Comparison of ENCODE assay signal across 20 cellular contexts in genomic region chr13:45439000-45439399, GRCh38. TPM values are rescaled to one million over a fixed set of nuclear protein-coding genes. Genes with fewer than 3 reads are reported as not detected.
DNase-seq lines count a peak whose midpoint lies in the region; ATAC-seq, FAIRE-seq and TF ChIP-seq lines count a peak whose summit lies in the region.
"Had no signal": no experiment of that assay in that cellular context is flagged by ENCODE, and none has a peak within 500 bp of the region (broad histone marks: within the 10 kb centered on the region; RNA-seq: fewer than 3 reads in every experiment).

No MANE protein-coding gene starts in this region.

- no peak for TF ChIP-seq RAD21 in GM12878 (IDR thresholded peaks at IDR 0.05; ENCODE audit: insufficient read depth, low read depth, low read length)

- TF ChIP-seq POLR2A in GM12878 (IDR thresholded peaks at IDR 0.05; ENCODE audit: low read depth, low read length): no peak

- RAD21 ChIA-PET in GM12878 (lab: Charles Lee; ENCODE audit: unreplicated experiment): no interaction called here

- WGBS in heart right ventricle, 2 donors: 88 to 92% methylated on average over 4 of the region's 4 CpGs
- WGBS in GM12878 (ENCODE audit: insufficient coverage, insufficient replicate concordance, low lambda C conversion rate, missing lambda C conversion rate): 19% methylated on average over 4 of the region's 4 CpGs

- H3K27me3 ChIP-seq in heart right ventricle (no peaks in the 10 kb centered on the region), GM12878 (replicated peaks in 1 of 2; ENCODE audit: control insufficient read depth in 2 of 2, insufficient read depth in 2 of 2, low read length in 1 of 2) (no peaks in the 10 kb centered on the region), H7 (ENCODE audit: control insufficient read depth, insufficient read depth, low read length) (no peaks in the 10 kb centered on the region)
- H3K27me3 ChIP-seq: Peyer's patch had no signal

- in situ Hi-C loops in GM12878 (cut with MboI): no loop called here

- BruUV-seq in GM12878 (replicated peaks; lab: Mats Ljungman, UMichigan): no TSS peak

- no peak overlapping the region for H3K4me3 ChIP-seq in heart right ventricle
- no peak overlapping the region; the same call in 1 of the 2 replicates for H3K4me3 ChIP-seq in GM12878
- H3K4me3 ChIP-seq in H7 (ENCODE audit: insufficient read depth, low read depth, low read length): no peak overlapping the region
- H3K4me3 ChIP-seq: Peyer's patch, SK-N-MC had no signal

- peak overlapping the region; percentile 61 for H2AFZ ChIP-seq in GM12878 (ENCODE audit: control insufficient read depth, low read depth, low read length)

- H3K9me3 Mint-ChIP-seq in stimulated activated memory B cell treated with anti-CD40 and anti-IgM and Interleukin-4, amounts not matched to agents 10 μg/mL and 1 μg/mL and 100 μg/mL, for 72 hours: no peaks in the 10 kb centered on the region
- H3K9me3 Mint-ChIP-seq: HFFc6 had no signal

- no peak for TF ChIP-seq EP300 in GM12878 (IDR thresholded peaks at IDR 0.05; ENCODE audit: borderline replicate concordance in 1 of 2, control insufficient read depth in 1 of 2, low read depth in 2 of 2, low read length in 2 of 2)

- no peak for ATAC-seq in heart right ventricle
- no peak for ATAC-seq in Right ventricle myocardium superior (ENCODE audit: poor library complexity)
- peak; percentile 59 for ATAC-seq in GM21717 (IDR thresholded peaks at IDR 0.05; ENCODE audit: unreplicated experiment)
- ATAC-seq in GM12878: peak; percentile 68
- ATAC-seq in stimulated activated memory B cell treated with anti-CD40 and anti-IgM and Interleukin-4, amounts not matched to agents 10 μg/mL and 1 μg/mL and 100 μg/mL, for 72 hours: peak; percentile 59
- ATAC-seq in GM21360 (IDR thresholded peaks at IDR 0.05; ENCODE audit: unreplicated experiment): no peak

- H3K4me1 ChIP-seq in heart right ventricle (peaks cover 0 to 33% (median 11%) of the 10 kb centered on the region in 9 donors), GM12878 (ENCODE audit: control insufficient read depth, insufficient read depth, low read length) (peaks cover 16% of the 10 kb centered on the region)

- no peaks in the 10 kb centered on the region for H3K9me3 ChIP-seq in heart right ventricle
- no peaks in the 10 kb centered on the region for H3K9me3 ChIP-seq in GM12878 (replicated peaks; ENCODE audit: control insufficient read depth, insufficient read depth, low read length)
- H3K9me3 ChIP-seq: Peyer's patch had no signal

- SMC1A ChIA-PET in GM12878 (lab: Charles Lee; ENCODE audit: uncharacterized antibody, unreplicated experiment): interaction anchor here (1.2 to 1.3 kb wide), 2 partner anchors 9 to 24 kb away, joined by 4 read pairs; no protein-coding TSS in a partner anchor

- no peak for TF ChIP-seq CTCF in heart right ventricle (IDR thresholded peaks at IDR 0.05)
- TF ChIP-seq CTCF in GM12878 (IDR thresholded peaks at IDR 0.05 in 2 of 3, conservative IDR thresholded peaks at IDR 0.05 in 1 of 3; ENCODE audit: control insufficient read depth in 2 of 3, extremely low read depth in 1 of 3, insufficient read depth in 1 of 3, low read depth in 3 of 3, low read length in 3 of 3): no peak

- intact Hi-C loops in heart right ventricle (cut with DNase I) (no loop called here), Right ventricle myocardium superior (cut with DNase I) (no loop called here), GM12878 (cut with micrococcal nuclease; ENCODE audit: unreplicated experiment) (no loop called here)

- DNase-seq in heart right ventricle (no peak), Right ventricle myocardium superior (no peak), GM12878 (ENCODE audit: low read depth, low spot score) (peak; percentile 28), H7 (no peak)
- DNase-seq: HFFc6, MM.1S, NCI-H1092, NCI-H1436 treated with DMSO at 0.1 percent for 48 hours, NCI-H2029, NCI-H2171 treated with DMSO at 0.1 percent for 48 hours, NCI-H446, NCI-H526 treated with DMSO at 0.1 percent for 48 hours, Peyer's patch had no signal

- peak overlapping the region; percentile 57 for H3K4me2 ChIP-seq in GM12878 (ENCODE audit: control insufficient read depth, insufficient read depth)
- H3K4me2 ChIP-seq: KMS-11 had no signal

- H3K36me3 ChIP-seq in heart right ventricle (no peaks in the 10 kb centered on the region), GM12878 (ENCODE audit: control insufficient read depth in 2 of 2, insufficient read depth in 2 of 2, low read length in 1 of 2) (no peaks in the 10 kb centered on the region), H7 (replicated peaks; ENCODE audit: control insufficient read depth, insufficient read depth, low read length) (no peaks in the 10 kb centered on the region)
- H3K36me3 ChIP-seq: Peyer's patch had no signal

- no peaks in the 10 kb centered on the region for H4K20me1 ChIP-seq in GM12878 (ENCODE audit: control insufficient read depth, insufficient read depth)

- peak overlapping the region in 6 of 10 donors; percentile 25 to 90 (median 83) for H3K27ac ChIP-seq in heart right ventricle
- no peak overlapping the region for H3K27ac ChIP-seq in GM12878 (ENCODE audit: control insufficient read depth, insufficient read depth)
- H3K27ac ChIP-seq: C4-2B, KMS-11, Peyer's patch, SK-N-MC had no signal

- H3K27me3 Mint-ChIP-seq in stimulated activated memory B cell treated with anti-CD40 and anti-IgM and Interleukin-4, amounts not matched to agents 10 μg/mL and 1 μg/mL and 100 μg/mL, for 72 hours: no peaks in the 10 kb centered on the region

- CTCF ChIA-PET in GM12878 (lab: Yijun Ruan, JAX): interaction anchor here (0.7 kb wide), 1 partner anchor 44 kb away, joined by 3 read pairs; no protein-coding TSS in a partner anchor

- peak; percentile 91 for FAIRE-seq in GM12878 (lab: Jason Lieb, UNC)
- FAIRE-seq: D721Med had no signal

- POLR2A ChIA-PET in GM12878 (lab: Charles Lee): no interaction called here

- H3K9ac ChIP-seq in GM12878 (ENCODE audit: control insufficient read depth, insufficient read depth, low read length): no peak overlapping the region
- H3K9ac ChIP-seq: KMS-11 had no signal

- H3K4me1 Mint-ChIP-seq in stimulated activated memory B cell treated with anti-CD40 and anti-IgM and Interleukin-4, amounts not matched to agents 10 μg/mL and 1 μg/mL and 100 μg/mL, for 72 hours: peaks cover 24% of the 10 kb centered on the region

- no peak overlapping the region for H3K27ac Mint-ChIP-seq in stimulated activated memory B cell treated with anti-CD40 and anti-IgM and Interleukin-4, amounts not matched to agents 10 μg/mL and 1 μg/mL and 100 μg/mL, for 72 hours
- H3K27ac Mint-ChIP-seq: HFFc6 had no signal

- no peaks in the 10 kb centered on the region for H3K36me3 Mint-ChIP-seq in stimulated activated memory B cell treated with anti-CD40 and anti-IgM and Interleukin-4, amounts not matched to agents 10 μg/mL and 1 μg/mL and 100 μg/mL, for 72 hours

- no peak overlapping the region for H3K4me3 Mint-ChIP-seq in stimulated activated memory B cell treated with anti-CD40 and anti-IgM and Interleukin-4, amounts not matched to agents 10 μg/mL and 1 μg/mL and 100 μg/mL, for 72 hours
- H3K4me3 Mint-ChIP-seq: HFFc6 had no signal

- H3K79me2 ChIP-seq in GM12878 (ENCODE audit: control insufficient read depth, insufficient read depth, low read length): no peaks in the 10 kb centered on the region

TF ChIP-seq in GM12878, 131 proteins besides CTCF, POLR2A, EP300 and RAD21 (continues in another document):
- no peak for TF ChIP-seq CHD1 (IDR thresholded peaks at IDR 0.05; ENCODE audit: low read depth, low read length)
- TF ChIP-seq JUNB (IDR thresholded peaks at IDR 0.05): peak; percentile 47

RNA-seq across cellular contexts. Expression of gene SLC25A30, which starts 20.8 kb away (rescaled TPM):
- total RNA-seq in heart right ventricle (100 to 1,000 TPM in 9 of 10 donors, 10 to 100 TPM in 1; 83.9 to 280 (median 159) TPM), Right ventricle myocardium superior (142 TPM), GM12878 (2014; rRNA removed) (4.7 and 5.0 TPM in 2 replicates), GM12878 (2014; rRNA removed; fragmentation: Illumina TruSeq; extraction: Trizol) (8.8 and 9.1 TPM in 2 replicates), GM12878 (2021) (13.5 and 18.0 TPM in 2 replicates)
- polyA plus RNA-seq in heart right ventricle (10 to 100 TPM in 1 of 2 donors, 1 to 10 TPM in 1; 9.3 to 36.6 TPM), GM12878 (2011; rRNA removed) (16.0 and 19.9 TPM in 2 replicates), GM12878 (2014; fragmentation: Illumina TruSeq; extraction: Trizol) (16.7 and 22.7 TPM in 2 replicates), GM12878 (2014; fragmentation: Nextera tagmentation; extraction: Ambion mirVana) (1 to 10 TPM; 2.4 to 2.7 TPM), GM12878 (2014; rRNA removed) (11.8 and 13.7 TPM in 2 replicates), GM12878 (2016; fragmentation: Nextera tagmentation; extraction: Ambion mirVana) (1 to 10 TPM; 6.6 to 9.0 TPM)
- total RNA-seq in GM12878 (2013; cell fraction: nucleolus; rRNA removed): 12.4 and 13.2 TPM in 2 replicates
- polyA plus RNA-seq in GM12878 (2011; ENCODE audit: low read depth): 3.0 TPM
- 12.0 and 13.4 TPM in 2 replicates for polyA plus RNA-seq in GM12878 (2011; cell fraction: cytosol; rRNA removed)
- 7.7 and 8.7 TPM in 2 replicates for polyA plus RNA-seq in GM12878 (2011; cell fraction: nucleus; rRNA removed)
- polyA plus RNA-seq in GM12878 (2012): 5.0 and 6.8 TPM in 2 replicates
- 16.9 and 28.3 TPM in 2 replicates for polyA minus RNA-seq in GM12878 (2011; rRNA and poly(A)+ RNA removed)
- 9.8 and 13.9 TPM in 2 replicates for polyA minus RNA-seq in GM12878 (2011; cell fraction: cytosol; rRNA and poly(A)+ RNA removed)
- 4.7 and 7.7 TPM in 2 replicates for polyA minus RNA-seq in GM12878 (2011; cell fraction: nucleus; rRNA and poly(A)+ RNA removed)
- 1.0 and 2.2 TPM in 2 replicates for total RNA-seq in H7 (2014; rRNA removed; shearing (Covaris generic))

RNA-seq across cellular contexts. Expression of gene COG3, which starts 25.7 kb away (rescaled TPM):
- total RNA-seq in heart right ventricle: 10 to 100 TPM; 12.3 to 18.0 (median 15.8) TPM
- 10 to 100 TPM in 1 of 2 donors, 1 to 10 TPM in 1; 9.9 to 14.6 TPM for polyA plus RNA-seq in heart right ventricle
- 12.9 TPM for total RNA-seq in Right ventricle myocardium superior
- 88.1 and 101 TPM in 2 replicates for total RNA-seq in GM12878 (2013; cell fraction: nucleolus; rRNA removed)
- 35.1 and 39.0 TPM in 2 replicates for total RNA-seq in GM12878 (2014; rRNA removed)
- total RNA-seq in GM12878 (2014; rRNA removed; fragmentation: Illumina TruSeq; extraction: Trizol): 20.9 and 23.9 TPM in 2 replicates
- 18.2 and 22.4 TPM in 2 replicates for total RNA-seq in GM12878 (2021)
- polyA plus RNA-seq in GM12878 (2011; ENCODE audit: low read depth): 11.8 TPM
- 24.6 and 31.0 TPM in 2 replicates for polyA plus RNA-seq in GM12878 (2011; rRNA removed)
- polyA plus RNA-seq in GM12878 (2011; cell fraction: cytosol; rRNA removed): 19.9 and 20.1 TPM in 2 replicates
- polyA plus RNA-seq in GM12878 (2011; cell fraction: nucleus; rRNA removed): 34.5 and 39.1 TPM in 2 replicates
- polyA plus RNA-seq in GM12878 (2012): 25.1 and 48.4 TPM in 2 replicates
- polyA plus RNA-seq in GM12878 (2014; fragmentation: Illumina TruSeq; extraction: Trizol): 17.6 and 19.5 TPM in 2 replicates
- polyA plus RNA-seq in GM12878 (2014; fragmentation: Nextera tagmentation; extraction: Ambion mirVana): 1 to 10 TPM; 6.1 to 9.3 TPM
- polyA plus RNA-seq in GM12878 (2014; rRNA removed): 26.2 and 30.5 TPM in 2 replicates
- 10 to 100 TPM; 22.8 to 23.8 TPM for polyA plus RNA-seq in GM12878 (2016; fragmentation: Nextera tagmentation; extraction: Ambion mirVana)
- 30.8 and 35.0 TPM in 2 replicates for polyA minus RNA-seq in GM12878 (2011; rRNA and poly(A)+ RNA removed)
- polyA minus RNA-seq in GM12878 (2011; cell fraction: cytosol; rRNA and poly(A)+ RNA removed): 9.7 and 10.7 TPM in 2 replicates
- polyA minus RNA-seq in GM12878 (2011; cell fraction: nucleus; rRNA and poly(A)+ RNA removed): 56.3 and 84.2 TPM in 2 replicates
- 17.7 and 30.7 TPM in 2 replicates for total RNA-seq in H7 (2014; rRNA removed; shearing (Covaris generic))

Comparison
In these comparisons a context has a peak if more than half of its experiments do, and no peak if none do; other contexts are left out.
1. ATAC-seq: peak in GM21717 (single experiment), GM12878 (single experiment) and stimulated activated memory B cell treated with anti-CD40 and anti-IgM and Interleukin-4, amounts not matched to agents 10 μg/mL and 1 μg/mL and 100 μg/mL, for 72 hours (single experiment); none in heart right ventricle (0 of 8), Right ventricle myocardium superior (single experiment) and GM21360 (single experiment).